ENCODE assay signal across 15 cellular contexts in the genomic region with DNA sequence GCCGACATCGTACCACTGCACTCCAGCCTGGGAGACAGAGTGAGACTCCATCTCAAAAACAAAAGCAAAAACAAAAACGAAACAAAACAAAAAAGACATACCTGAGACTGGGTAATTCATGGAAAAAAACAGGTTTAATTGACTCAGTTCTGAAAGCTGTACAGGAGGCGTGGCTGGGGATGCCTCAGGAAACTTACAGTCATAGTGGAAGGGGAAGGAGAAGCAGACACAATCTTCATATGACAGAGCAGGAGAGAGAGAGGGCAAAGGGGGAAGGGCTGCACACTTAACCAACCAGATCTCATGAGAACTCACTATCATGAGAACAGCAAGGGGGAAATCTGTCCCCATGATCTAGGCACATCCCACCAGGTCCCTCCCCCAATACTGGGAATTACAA.
"Had no signal": no experiment of that assay in that cellular context is flagged by ENCODE, and none has a peak within 500 bp of the region (broad histone marks: within the 10 kb centered on the region; RNA-seq: fewer than 3 reads in every experiment).

No MANE protein-coding gene starts in this region.

- ATAC-seq: gastrocnemius medialis, heart left ventricle, left cardiac atrium, psoas muscle, sciatic nerve had no signal

- H3K4me3 ChIP-seq: dorsolateral prefrontal cortex, gastrocnemius medialis, heart left ventricle, lung, psoas muscle, transverse colon, vagina had no signal

- H3K9me3 ChIP-seq: gastrocnemius medialis, heart left ventricle, psoas muscle, transverse colon, vagina had no signal

- H3K36me3 Mint-ChIP-seq: activated naive CD8-positive, alpha-beta T cell had no signal

- H3K27ac ChIP-seq: dorsolateral prefrontal cortex, gastrocnemius medialis, heart left ventricle, psoas muscle, transverse colon, vagina had no signal

- H3K4me1 ChIP-seq: gastrocnemius medialis, heart left ventricle, psoas muscle, vagina had no signal

- H3K36me3 ChIP-seq: gastrocnemius medialis, heart left ventricle, transverse colon, vagina had no signal

- H3K27me3 ChIP-seq: gastrocnemius medialis, transverse colon, vagina had no signal

- DNase-seq: activated B cell treated with CpG ODN at 0.5 μM for 24 hours; amniotic stem cell; dorsolateral prefrontal cortex; erythroblast; gastrocnemius medialis; heart left ventricle; left cardiac atrium; midbrain; psoas muscle; stimulated activated naive CD4-positive, alpha-beta T cell; transverse colon had no signal

- H3K9me3 Mint-ChIP-seq: activated B cell treated with CpG ODN at 0.5 μM for 24 hours had no signal

- H3K4me3 Mint-ChIP-seq: activated B cell treated with CpG ODN at 0.5 μM for 24 hours; activated naive CD8-positive, alpha-beta T cell had no signal

- H3K27ac Mint-ChIP-seq: activated B cell treated with CpG ODN at 0.5 μM for 24 hours; activated naive CD8-positive, alpha-beta T cell had no signal

- H3K4me1 Mint-ChIP-seq: activated B cell treated with CpG ODN at 0.5 μM for 24 hours had no signal
